21 cellular contexts compared by ENCODE assay signal in the genomic region with DNA sequence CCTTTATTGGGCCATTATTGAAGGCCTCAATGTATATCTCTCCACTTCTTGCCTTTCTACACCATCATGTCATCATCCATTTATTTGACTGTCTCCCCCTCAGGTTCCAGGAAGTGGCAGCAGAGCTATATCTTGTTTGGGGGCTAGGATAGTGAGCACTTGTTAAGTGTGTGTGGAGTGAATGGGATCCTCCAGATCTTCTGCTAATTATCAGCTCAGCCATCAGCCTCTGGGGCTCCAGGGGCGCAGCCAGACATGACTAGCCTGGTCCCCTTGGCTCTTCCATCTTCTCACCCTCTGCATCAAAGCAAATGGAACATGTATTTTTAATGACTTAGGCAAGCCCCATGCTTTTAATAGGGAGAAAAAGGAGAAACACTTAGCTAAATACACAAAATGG.
DNase-seq lines count a peak whose midpoint lies in the region; ATAC-seq and TF ChIP-seq lines count a peak whose summit lies in the region.
"Had no signal": no experiment of that assay in that cellular context is flagged by ENCODE, and none has a peak within 500 bp of the region (broad histone marks: within the 10 kb centered on the region; RNA-seq: fewer than 3 reads in every experiment).

No MANE protein-coding gene starts in this region.

- H3K36me3 ChIP-seq in IMR-90 (ENCODE audit: control insufficient read depth, insufficient read depth, low read length), result no peaks in the 10 kb centered on the region
- no peaks in the 10 kb centered on the region for H3K36me3 ChIP-seq in mesendoderm (ENCODE audit: control insufficient read depth, insufficient read depth, low read length)

- intact Hi-C loops in IMR-90 (cut with micrococcal nuclease), result no loop called here

- H3K9me3 ChIP-seq in IMR-90 (ENCODE audit: control insufficient read depth, insufficient read depth, low read length), result no peaks in the 10 kb centered on the region

- POLR2A ChIA-PET in IMR-90 (lab: Charles Lee; ENCODE audit: unreplicated experiment), result no interaction called here

- H3K14ac ChIP-seq in IMR-90 (replicated peaks; ENCODE audit: low read depth, low read length), result no peak overlapping the region

- no TSS peak for BruUV-seq in IMR-90 (replicated peaks; lab: Mats Ljungman, UMichigan)

- H3K27me3 ChIP-seq in IMR-90 (ENCODE audit: control insufficient read depth, insufficient read depth, low read length), result no peaks in the 10 kb centered on the region
- H3K27me3 ChIP-seq in mesendoderm (ENCODE audit: insufficient read depth, low read length, poor library complexity), result no peaks in the 10 kb centered on the region

- H3K9me1 ChIP-seq in IMR-90 (ENCODE audit: insufficient read depth, low read length), result peaks cover 3% of the 10 kb centered on the region; the same call in 1 of the 2 replicates

- no peak overlapping the region for H3K4me3 ChIP-seq in IMR-90 (ENCODE audit: insufficient read depth, low read depth, low read length)
- H3K4me3 ChIP-seq in mesendoderm (ENCODE audit: low read length), result no peak overlapping the region
- H3K4me3 ChIP-seq: GM23248 had no signal

- no peaks in the 10 kb centered on the region for H3K79me2 ChIP-seq in mesendoderm (ENCODE audit: control insufficient read depth, insufficient read depth, low read length)

- no peaks in the 10 kb centered on the region for H4K20me1 ChIP-seq in IMR-90 (ENCODE audit: insufficient read depth, low read length)

- H2AK5ac ChIP-seq in IMR-90 (ENCODE audit: low read depth, low read length), result 0 out of 2 replicates have a peak overlapping the region, but pooled peaks have one; percentile 20
- no peak overlapping the region for H2AK5ac ChIP-seq in mesendoderm (ENCODE audit: low read length)

- H3K4ac ChIP-seq in IMR-90 (ENCODE audit: low read depth, low read length) (no peak overlapping the region), mesendoderm (ENCODE audit: low read depth, low read length) (no peak overlapping the region)

- ATAC-seq in IMR-90 (ENCODE audit: low read depth), result no peak
- no peak for ATAC-seq in HG02981 (IDR thresholded peaks at IDR 0.05; ENCODE audit: unreplicated experiment)
- ATAC-seq in GM21528 (IDR thresholded peaks at IDR 0.05; ENCODE audit: low FRiP score, unreplicated experiment), result no peak
- ATAC-seq: SK-N-SH treated with all-trans-retinoic acid at 6 μM for 48 hours had no signal

- H3K4me1 Mint-ChIP-seq in brain (peaks cover 74% of the 10 kb centered on the region), nephron (peaks cover 92% of the 10 kb centered on the region)

- H3K27me3 Mint-ChIP-seq in brain, result peaks cover 4% of the 10 kb centered on the region
- H3K27me3 Mint-ChIP-seq in nephron (ENCODE audit: low read depth), result no peaks in the 10 kb centered on the region

- in situ Hi-C loops in IMR-90 (cut with MboI; ENCODE audit: low sequenced_read_pairs), result no loop called here

- TF ChIP-seq RAD21 in IMR-90 (IDR thresholded peaks at IDR 0.05; ENCODE audit: low read length), result no peak

- no peak for TF ChIP-seq POLR2A in IMR-90 (IDR thresholded peaks at IDR 0.05; ENCODE audit: low read depth, low read length)

- H3K4me3 Mint-ChIP-seq in brain, result no peak overlapping the region
- peak overlapping the region in 1 of 3 experiments; percentile 4 for H3K4me3 Mint-ChIP-seq in nephron
- H3K4me3 Mint-ChIP-seq: H9 had no signal

- CTCF ChIA-PET in IMR-90 (lab: Yijun Ruan, JAX), result no interaction called here

- H3K18ac ChIP-seq in IMR-90 (ENCODE audit: low read depth, low read length) (no peak overlapping the region), mesendoderm (ENCODE audit: low read length) (no peak overlapping the region)

- H3K9ac ChIP-seq in IMR-90 (ENCODE audit: low read depth, low read length) (no peak overlapping the region), mesendoderm (ENCODE audit: low read length) (no peak overlapping the region)
- H3K9ac ChIP-seq: GM23248 had no signal

- DNase-seq in IMR-90 (no peak), caudate nucleus (lab: John Stamatoyannopoulos, UW) (no peak), mesendoderm (no peak)
- DNase-seq: DMS153, DND-41, GM23248, H9, NCI-H1048, NCI-H1417, NCI-H1694 treated with DMSO at 0.1 percent for 48 hours, NCI-H2081, NCI-H2171, NCI-H226, NCI-H510A, NCI-H69 had no signal

- no peak overlapping the region for H2BK20ac ChIP-seq in IMR-90 (ENCODE audit: low read depth, low read length)

- H3K4me2 ChIP-seq in IMR-90 (ENCODE audit: low read depth, low read length), result no peak overlapping the region
- H3K4me2 ChIP-seq in mesendoderm (ENCODE audit: low read length), result no peak overlapping the region

- H3K23ac ChIP-seq in IMR-90 (ENCODE audit: low read depth, low read length) (no peak overlapping the region), mesendoderm (ENCODE audit: low read length) (no peak overlapping the region)

- H3K4me1 ChIP-seq in IMR-90 (ENCODE audit: control insufficient read depth, insufficient read depth, low read length), result peaks cover 19% of the 10 kb centered on the region
- peaks cover 8% of the 10 kb centered on the region for H3K4me1 ChIP-seq in mesendoderm (ENCODE audit: control insufficient read depth, low read depth, low read length)

- peak overlapping the region; percentile 56 to 99 (median 92) for H3K27ac Mint-ChIP-seq in brain
- H3K27ac Mint-ChIP-seq in nephron, result peak overlapping the region in 2 of 3 experiments; percentile 92 to 94

- TF ChIP-seq CTCF in IMR-90 (conservative IDR thresholded peaks at IDR 0.05; ENCODE audit: low read depth, low read length), result no peak
- TF ChIP-seq CTCF in brain (conservative IDR thresholded peaks at IDR 0.05), result no peak
- TF ChIP-seq CTCF in nephron (IDR thresholded peaks at IDR 0.05; ENCODE audit: unreplicated experiment in 3 of 3), result no peak

- H3K36me3 Mint-ChIP-seq in brain (no peaks in the 10 kb centered on the region), nephron (ENCODE audit: low read depth) (no peaks in the 10 kb centered on the region)

- dilution Hi-C loops in IMR-90 (cut with HindIII; ENCODE audit: low sequenced_read_pairs, unreplicated experiment), result no loop called here

- no peak overlapping the region for H2BK5ac ChIP-seq in IMR-90 (ENCODE audit: low read depth, low read length, poor library complexity, severe bottlenecking)
- no peak overlapping the region for H2BK5ac ChIP-seq in mesendoderm (ENCODE audit: low read length)

- H3K9me3 Mint-ChIP-seq in brain (no peaks in the 10 kb centered on the region), nephron (no peaks in the 10 kb centered on the region)
- H3K9me3 Mint-ChIP-seq: H9 had no signal

- H3K56ac ChIP-seq in IMR-90 (ENCODE audit: extremely low read depth, insufficient read depth, low read length), result no peak overlapping the region
- H3K56ac ChIP-seq in mesendoderm (ENCODE audit: low read length), result no peak overlapping the region

- H4K8ac ChIP-seq in IMR-90 (ENCODE audit: low read depth in 2 of 2, low read length in 2 of 2) (no peak overlapping the region), mesendoderm (ENCODE audit: low read depth, low read length) (no peak overlapping the region)

- H2BK120ac ChIP-seq in IMR-90 (ENCODE audit: low read depth, low read length) (no peak overlapping the region), mesendoderm (ENCODE audit: low read depth, low read length) (no peak overlapping the region)

- H3K79me1 ChIP-seq in IMR-90 (ENCODE audit: low read depth in 1 of 2, low read length in 2 of 2) (no peaks in the 10 kb centered on the region), mesendoderm (ENCODE audit: low read length) (no peaks in the 10 kb centered on the region)

- no peak overlapping the region; the same call in 1 of the 2 replicates for H4K91ac ChIP-seq in IMR-90 (ENCODE audit: insufficient read depth, low read depth, low read length)

- no peak overlapping the region for H2AFZ ChIP-seq in IMR-90 (replicated peaks; ENCODE audit: low read length, poor library complexity)
- H2AFZ ChIP-seq: GM23248 had no signal

- H2AK9ac ChIP-seq in IMR-90 (replicated peaks; ENCODE audit: low read depth, low read length, poor library complexity), result no peak overlapping the region

- no peak overlapping the region for H4K5ac ChIP-seq in IMR-90 (ENCODE audit: low read depth, low read length)
- H4K5ac ChIP-seq in mesendoderm (ENCODE audit: low read length), result no peak overlapping the region

- H2BK15ac ChIP-seq in IMR-90 (ENCODE audit: low read depth, low read length) (no peak overlapping the region), mesendoderm (replicated peaks; ENCODE audit: low read depth) (no peak overlapping the region)

- WGBS in IMR-90 (ENCODE audit: extremely low coverage in 2 of 2, insufficient read length in 1 of 2), 2 experiments, result no CpG with 5 or more reads among the region's 1 CpG
- no CpG with 5 or more reads among the region's 1 CpG for WGBS in mesendoderm (ENCODE audit: extremely low coverage, insufficient coverage, low lambda C conversion rate)

- H3K27ac ChIP-seq in IMR-90 (ENCODE audit: insufficient read depth, low read length) (no peak overlapping the region), caudate nucleus (ENCODE audit: low read depth, low read length) (no peak overlapping the region), mesendoderm (ENCODE audit: low read depth, low read length) (no peak overlapping the region)
- H3K27ac ChIP-seq: GM23248, HL-60 had no signal

TF ChIP-seq in IMR-90, 13 proteins besides CTCF, POLR2A, EP300 and RAD21 (continues in another document):
- TF ChIP-seq, protein P1, sequence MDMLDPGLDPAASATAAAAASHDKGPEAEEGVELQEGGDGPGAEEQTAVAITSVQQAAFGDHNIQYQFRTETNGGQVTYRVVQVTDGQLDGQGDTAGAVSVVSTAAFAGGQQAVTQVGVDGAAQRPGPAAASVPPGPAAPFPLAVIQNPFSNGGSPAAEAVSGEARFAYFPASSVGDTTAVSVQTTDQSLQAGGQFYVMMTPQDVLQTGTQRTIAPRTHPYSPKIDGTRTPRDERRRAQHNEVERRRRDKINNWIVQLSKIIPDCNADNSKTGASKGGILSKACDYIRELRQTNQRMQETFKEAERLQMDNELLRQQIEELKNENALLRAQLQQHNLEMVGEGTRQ (IDR thresholded peaks at IDR 0.05; ENCODE audit: low read depth, low read length), result no peak
- TF ChIP-seq MXI1 (IDR thresholded peaks at IDR 0.05; ENCODE audit: borderline replicate concordance, low read depth, low read length) (no peak), BHLHE40 (IDR thresholded peaks at IDR 0.05; ENCODE audit: low read depth, low read length) (no peak), NFE2L2 (IDR thresholded peaks at IDR 0.05; ENCODE audit: low read depth, low read length) (no peak), FOS (IDR thresholded peaks at IDR 0.05; ENCODE audit: low read depth, low read length) (no peak), CHD1 (IDR thresholded peaks at IDR 0.05; ENCODE audit: low read depth, low read length) (no peak), MAZ (IDR thresholded peaks at IDR 0.05; ENCODE audit: borderline replicate concordance, low read depth, low read length) (no peak)
